13 cellular contexts compared by ENCODE assay signal in the genomic region with DNA sequence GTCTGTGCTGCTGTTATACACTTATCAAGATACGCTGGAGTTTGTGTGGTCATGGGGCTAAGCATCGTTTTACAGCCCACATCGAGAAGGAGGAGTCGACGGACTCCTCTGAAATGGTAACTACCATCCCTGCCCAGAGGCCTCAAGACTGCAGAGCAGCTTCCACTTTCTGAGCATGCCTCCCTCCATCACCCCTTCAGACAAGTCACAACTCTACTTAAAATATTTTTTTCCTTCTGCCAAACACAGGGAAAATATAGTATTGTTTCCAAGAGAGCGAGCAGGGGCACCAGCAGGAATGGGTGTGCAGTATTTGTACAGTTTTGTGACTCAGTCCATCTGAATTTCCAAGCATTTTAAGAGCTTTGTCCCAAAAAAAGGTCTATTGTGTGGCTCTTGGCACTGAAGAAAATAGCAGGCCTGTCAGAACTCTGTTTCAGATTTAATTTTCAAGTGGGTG. TPM values are rescaled to one million over a fixed set of nuclear protein-coding genes. Genes with fewer than 3 reads are reported as not detected.
DNase-seq lines count a peak whose midpoint lies in the region; ATAC-seq and TF ChIP-seq lines count a peak whose summit lies in the region.
"Had no signal": no experiment of that assay in that cellular context is flagged by ENCODE, and none has a peak within 500 bp of the region (broad histone marks: within the 10 kb centered on the region; RNA-seq: fewer than 3 reads in every experiment).

No MANE protein-coding gene starts in this region.

- WGBS in mammary epithelial cell (ENCODE audit: low coverage, missing lambda C conversion rate), result 7% methylated on average over 6 of the region's 6 CpGs
- WGBS in heart right ventricle, 2 donors, result 70 to 76% methylated on average over 6 of the region's 6 CpGs
- WGBS in adrenal gland, 4 donors, result 66 to 74% (median 71%) methylated on average over 6 of the region's 6 CpGs

- H3K4me3 ChIP-seq in mammary epithelial cell (replicated peaks in 1 of 3; ENCODE audit: insufficient read depth in 1 of 3, low read depth in 2 of 3, low read length in 3 of 3) (peak overlapping the region in 1 of 3 experiments; percentile 9), heart right ventricle (no peak overlapping the region), adrenal gland (no peak overlapping the region)
- H3K4me3 ChIP-seq: GM12878, lung, upper lobe of left lung had no signal

- CTCF ChIA-PET in mammary epithelial cell (lab: Charles Lee; ENCODE audit: low non-redundant PET), result interaction anchor here (0.6 kb wide), 2 partner anchors 54 to 173 kb away, joined by 3 to 5 read pairs; no protein-coding TSS in a partner anchor

- peak overlapping the region; percentile 43 for H3K4me2 ChIP-seq in mammary epithelial cell (ENCODE audit: insufficient read depth, low read depth, low read length)

- H3K27ac ChIP-seq in mammary epithelial cell (ENCODE audit: insufficient read depth, low read depth, low read length) (peak overlapping the region; percentile 58), heart right ventricle (peak overlapping the region in 4 of 10 donors; percentile 37 to 42 (median 38)), adrenal gland (no peak overlapping the region)
- H3K27ac ChIP-seq: parathyroid adenoma, upper lobe of left lung had no signal

- BruUV-seq in mammary epithelial cell (replicated peaks; lab: Mats Ljungman, UMichigan), result TSS peak; percentile 6

- intact Hi-C loops in mammary epithelial cell (cut with micrococcal nuclease) (loop anchor here (1.0 kb wide), 1 partner anchor 12 kb away; no protein-coding TSS in a partner anchor), heart right ventricle (cut with DNase I) (no loop called here), adrenal gland (cut with DNase I) (no loop called here)

- dilution Hi-C loops in mammary epithelial cell (cut with HindIII; ENCODE audit: low sequenced_read_pairs), result no loop called here

- no peaks in the 10 kb centered on the region for H3K36me3 ChIP-seq in mammary epithelial cell (ENCODE audit: insufficient read depth, low read length)
- H3K36me3 ChIP-seq in heart right ventricle, result peaks cover 0 to 11% (median 0%) of the 10 kb centered on the region in 9 donors
- no peaks in the 10 kb centered on the region for H3K36me3 ChIP-seq in adrenal gland (replicated peaks in 1 of 2)
- H3K36me3 ChIP-seq: upper lobe of left lung had no signal

- H3K9me3 ChIP-seq in mammary epithelial cell (replicated peaks; ENCODE audit: insufficient read depth, low read length) (no peaks in the 10 kb centered on the region), heart right ventricle (peaks cover 0 to 12% (median 5%) of the 10 kb centered on the region in 11 donors), adrenal gland (replicated peaks in 1 of 3) (no peaks in the 10 kb centered on the region)
- H3K9me3 ChIP-seq: upper lobe of left lung had no signal

- DNase-seq in HS-27A (ENCODE audit: low read depth), result peak; percentile 69
- peak; percentile 55 for DNase-seq in mammary epithelial cell
- no peak for DNase-seq in heart right ventricle
- peak; percentile 54 for DNase-seq in stromal cell of bone marrow (ENCODE audit: low read depth)
- DNase-seq in NCI-H2029 (lab: John Stamatoyannopoulos, UW), result no peak
- DNase-seq in adrenal gland, result no peak
- no peak for DNase-seq in T-helper 1 cell
- DNase-seq: MV-4-11, upper lobe of left lung had no signal

- H3K27me3 ChIP-seq in mammary epithelial cell (ENCODE audit: insufficient read depth, low read length) (no peaks in the 10 kb centered on the region), heart right ventricle (no peaks in the 10 kb centered on the region), adrenal gland (no peaks in the 10 kb centered on the region)
- H3K27me3 ChIP-seq: upper lobe of left lung had no signal

- no peak for TF ChIP-seq POLR2A in adrenal gland (IDR thresholded peaks at IDR 0.05)

- in situ Hi-C loops in mammary epithelial cell (cut with MboI; ENCODE audit: low sequenced_read_pairs in 2 of 2), result no loop called here

- peak overlapping the region; percentile 38 for H2AFZ ChIP-seq in mammary epithelial cell (ENCODE audit: low read depth, low read length)
- H2AFZ ChIP-seq: parathyroid adenoma had no signal

- peaks cover 52% of the 10 kb centered on the region for H3K79me2 ChIP-seq in mammary epithelial cell (ENCODE audit: insufficient read depth, low read length)

- no peak overlapping the region for H3K9ac ChIP-seq in mammary epithelial cell (ENCODE audit: insufficient read depth, low read length)
- H3K9ac ChIP-seq: parathyroid adenoma had no signal

- H4K20me1 ChIP-seq in mammary epithelial cell (ENCODE audit: insufficient read depth, low read length), result no peaks in the 10 kb centered on the region

- TF ChIP-seq CTCF in mammary epithelial cell (conservative IDR thresholded peaks at IDR 0.05 in 1 of 2, IDR thresholded peaks at IDR 0.05 in 1 of 2; ENCODE audit: extremely low read depth in 1 of 2, insufficient read depth in 1 of 2, low read depth in 1 of 2, low read length in 2 of 2) (no peak), heart right ventricle (IDR thresholded peaks at IDR 0.05) (no peak), adrenal gland (IDR thresholded peaks at IDR 0.05) (no peak)

- ATAC-seq in heart right ventricle (peak in 6 of 8 donors; percentile 17 to 41 (median 31)), HG02885 (IDR thresholded peaks at IDR 0.05; ENCODE audit: poor library complexity, unreplicated experiment) (no peak)
- ATAC-seq: GM12878 had no signal

- H3K4me1 ChIP-seq in mammary epithelial cell (ENCODE audit: insufficient read depth, low read length) (peaks cover 57% of the 10 kb centered on the region), heart right ventricle (peaks cover 0 to 48% (median 28%) of the 10 kb centered on the region in 9 donors), adrenal gland (replicated peaks in 1 of 2) (no peaks in the 10 kb centered on the region)
- H3K4me1 ChIP-seq: parathyroid adenoma had no signal

RNA-seq across cellular contexts. Expression of gene EVA1C, which starts 14.1 kb away (rescaled TPM):
- total RNA-seq in mammary epithelial cell, result 10 to 100 TPM; 11.7 to 28.4 TPM
- 22.2 TPM for polyA plus RNA-seq in mammary epithelial cell
- polyA minus RNA-seq in mammary epithelial cell, result 5.7 TPM
- total RNA-seq in heart right ventricle, result 10 to 100 TPM; 12.1 to 34.9 (median 13.9) TPM
- polyA plus RNA-seq in heart right ventricle, result 10 to 100 TPM; 30.1 to 42.9 TPM
- total RNA-seq in adrenal gland, result 10 to 100 TPM in 5 of 8 donors, 1 to 10 TPM in 3; 6.3 to 16.2 (median 12.1) TPM
- 10 to 100 TPM in 2 of 3 donors, 1 to 10 TPM in 1; 8.2 to 33.2 (median 31.4) TPM for polyA plus RNA-seq in adrenal gland
- total RNA-seq: GM12878 had no signal

RNA-seq across cellular contexts. Expression of gene URB1, which starts 33.8 kb away (rescaled TPM):
- total RNA-seq in mammary epithelial cell (10 to 100 TPM; 32.2 to 36.4 TPM), heart right ventricle (10 to 100 TPM in 8 of 10 donors, 1 to 10 TPM in 2; 7.3 to 17.7 (median 13.2) TPM), adrenal gland (10 to 100 TPM; 15.4 to 31.6 (median 17.9) TPM)
- polyA plus RNA-seq in mammary epithelial cell (12.5 TPM), heart right ventricle (1 to 10 TPM; 4.0 to 4.1 TPM), adrenal gland (1 to 10 TPM; 5.2 to 9.3 (median 6.7) TPM)
- polyA minus RNA-seq in mammary epithelial cell, result 44.7 TPM

Comparison
In these comparisons a context has a peak if more than half of its experiments do, and no peak if none do; other contexts are left out.
1. DNase-seq: peak in HS-27A (single experiment), mammary epithelial cell (single experiment) and stromal cell of bone marrow (single experiment); none in heart right ventricle (0 of 2), NCI-H2029 (single experiment), adrenal gland (0 of 7) and T-helper 1 cell (0 of 5).